In the genomic region with DNA sequence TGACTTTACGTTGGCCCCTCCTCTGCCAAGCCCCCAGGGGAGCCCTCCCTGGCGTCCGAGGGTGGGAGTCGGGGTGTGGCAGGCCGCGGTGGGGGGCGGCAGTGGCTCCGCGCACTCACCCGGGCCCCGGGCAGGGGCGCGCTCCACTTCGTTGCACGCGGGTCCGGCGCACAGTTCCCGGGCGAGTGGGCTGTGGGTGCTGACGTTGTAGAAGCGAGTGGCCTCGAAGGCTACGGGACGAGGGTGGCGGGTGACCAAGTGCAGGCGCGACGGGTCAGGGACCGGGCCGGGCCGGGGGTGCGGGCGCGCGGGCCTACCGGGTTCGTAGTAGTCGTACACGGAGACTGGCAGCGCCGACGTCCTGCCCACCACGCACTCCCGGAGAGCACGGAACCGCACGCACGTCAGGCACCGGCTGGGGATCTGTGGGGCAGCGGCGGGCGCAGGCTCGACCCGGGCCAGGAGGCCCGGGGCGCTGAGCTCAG, we compare ENCODE assay signal across 8 cellular contexts. TPM values are rescaled to one million over a fixed set of nuclear protein-coding genes. Genes with fewer than 3 reads are reported as not detected.
DNase-seq lines count a peak whose midpoint lies in the region; ATAC-seq and TF ChIP-seq lines count a peak whose summit lies in the region.

No MANE protein-coding gene starts in this region.

- H3K36me3 ChIP-seq in hepatocyte (replicated peaks; ENCODE audit: insufficient read depth, low read depth), result no peaks in the 10 kb centered on the region
- H3K36me3 ChIP-seq in skeletal muscle tissue (ENCODE audit: control insufficient read depth in 3 of 3, insufficient read depth in 3 of 3, low read length in 3 of 3), result no peaks in the 10 kb centered on the region

- peak overlapping the region; percentile 98 for H3K4me2 ChIP-seq in hepatocyte

- TF ChIP-seq CTCF in hepatocyte (IDR thresholded peaks at IDR 0.05; ENCODE audit: poor library complexity), result no peak

- H3K27ac Mint-ChIP-seq in activated T-helper 1 cell treated with anti-CD3 and anti-CD28 coated beads, Interleukin-12 subunit alpha, Interleukin-12 subunit beta, Interleukin-2, Interleukin-4 antibody, amounts not matched to agents 30 ng/mL and 10 ng/mL and 1 ng/mL, durations not matched to agents 14 hours and 24 hours and 36 hours, result peak overlapping the region; percentile 61

- no peaks in the 10 kb centered on the region for H3K9me3 Mint-ChIP-seq in activated T-helper 1 cell treated with anti-CD3 and anti-CD28 coated beads, Interleukin-12 subunit alpha, Interleukin-12 subunit beta, Interleukin-2, Interleukin-4 antibody, amounts not matched to agents 30 ng/mL and 10 ng/mL and 1 ng/mL, durations not matched to agents 14 hours and 24 hours and 36 hours

- DNase-seq in DMS114 treated with DMSO at 0.1 percent for 48 hours (lab: John Stamatoyannopoulos, UW; ENCODE audit: unreplicated experiment), result peak; percentile 75
- no peak for DNase-seq in activated T-helper 1 cell treated with anti-CD3 and anti-CD28 coated beads, Interleukin-12 subunit alpha, Interleukin-12 subunit beta, Interleukin-2, Interleukin-4 antibody, amounts not matched to agents 30 ng/mL and 10 ng/mL and 1 ng/mL, durations not matched to agents 14 hours and 24 hours and 36 hours (ENCODE audit: low spot score)
- no peak for DNase-seq in hepatocyte (ENCODE audit: low spot score)
- DNase-seq in stimulated activated CD4-positive, alpha-beta T cell treated with anti-CD3 and anti-CD28 coated beads, Interleukin-1b, Interleukin-23, amount 100 ng/mL, for 48 hours, result no peak
- DNase-seq in NCI-H510A (lab: John Stamatoyannopoulos, UW), result no peak
- DNase-seq in NCI-H526 treated with DMSO at 0.1 percent for 48 hours (lab: John Stamatoyannopoulos, UW), result no peak

- H3K9me3 ChIP-seq in hepatocyte (ENCODE audit: low read depth), result no peaks in the 10 kb centered on the region
- H3K9me3 ChIP-seq in skeletal muscle tissue (ENCODE audit: control insufficient read depth in 3 of 3, low read length in 3 of 3), result no peaks in the 10 kb centered on the region

- H3K27me3 ChIP-seq in hepatocyte (no peaks in the 10 kb centered on the region), skeletal muscle tissue (ENCODE audit: control insufficient read depth in 3 of 3, insufficient read depth in 3 of 3, low read length in 3 of 3) (peaks cover 9 to 26% (median 16%) of the 10 kb centered on the region in 3 donors)

- H3K79me2 ChIP-seq in hepatocyte, result no peaks in the 10 kb centered on the region

- no peaks in the 10 kb centered on the region for H3K36me3 Mint-ChIP-seq in activated T-helper 1 cell treated with anti-CD3 and anti-CD28 coated beads, Interleukin-12 subunit alpha, Interleukin-12 subunit beta, Interleukin-2, Interleukin-4 antibody, amounts not matched to agents 30 ng/mL and 10 ng/mL and 1 ng/mL, durations not matched to agents 14 hours and 24 hours and 36 hours (ENCODE audit: low read depth)

- peak; percentile 17 for ATAC-seq in HG02678 (IDR thresholded peaks at IDR 0.05; ENCODE audit: unreplicated experiment)

- intact Hi-C loops in activated T-helper 1 cell treated with anti-CD3 and anti-CD28 coated beads, Interleukin-12 subunit alpha, Interleukin-12 subunit beta, Interleukin-2, Interleukin-4 antibody, amounts not matched to agents 30 ng/mL and 10 ng/mL and 1 ng/mL, durations not matched to agents 14 hours and 24 hours and 36 hours (cut with micrococcal nuclease), result loop anchor here (1.0 to 5.0 kb wide), 4 partner anchors 68 to 270 kb away; partner anchors contain the start of genes MED26 and SIN3B

- H3K9ac ChIP-seq in skeletal muscle tissue (ENCODE audit: low read depth in 1 of 3, low read length in 3 of 3), result peak overlapping the region in 2 of 3 donors; percentile 59 to 64

- H3K4me3 ChIP-seq in hepatocyte (peak overlapping the region; percentile 60), skeletal muscle tissue (ENCODE audit: low read length in 3 of 3) (peak overlapping the region in 2 of 3 donors; percentile 59 to 72)

- no peaks in the 10 kb centered on the region for H4K20me1 ChIP-seq in hepatocyte (ENCODE audit: insufficient read depth, poor library complexity, severe bottlenecking)

- no peaks in the 10 kb centered on the region for H3K9me2 ChIP-seq in hepatocyte (replicated peaks; ENCODE audit: insufficient read depth)

- peaks cover 17% of the 10 kb centered on the region for H3K4me1 Mint-ChIP-seq in activated T-helper 1 cell treated with anti-CD3 and anti-CD28 coated beads, Interleukin-12 subunit alpha, Interleukin-12 subunit beta, Interleukin-2, Interleukin-4 antibody, amounts not matched to agents 30 ng/mL and 10 ng/mL and 1 ng/mL, durations not matched to agents 14 hours and 24 hours and 36 hours (ENCODE audit: low read depth)

- 7% methylated on average over 32 of the region's 57 CpGs for WGBS in hepatocyte (ENCODE audit: low lambda C conversion rate, missing lambda C conversion rate)

- H3K4me1 ChIP-seq in hepatocyte (ENCODE audit: insufficient read depth), result peaks cover 3% of the 10 kb centered on the region
- H3K4me1 ChIP-seq in skeletal muscle tissue (ENCODE audit: control insufficient read depth in 3 of 3, insufficient read depth in 3 of 3, low read length in 3 of 3), result peaks cover 0 to 7% (median 6%) of the 10 kb centered on the region in 3 donors

- H3K27ac ChIP-seq in hepatocyte, result peak overlapping the region; percentile 70
- H3K27ac ChIP-seq in skeletal muscle tissue (ENCODE audit: low read depth, low read length), result peak overlapping the region; percentile 47

- peak overlapping the region; percentile 73 for H3K4me3 Mint-ChIP-seq in activated T-helper 1 cell treated with anti-CD3 and anti-CD28 coated beads, Interleukin-12 subunit alpha, Interleukin-12 subunit beta, Interleukin-2, Interleukin-4 antibody, amounts not matched to agents 30 ng/mL and 10 ng/mL and 1 ng/mL, durations not matched to agents 14 hours and 24 hours and 36 hours

- peak overlapping the region; percentile 95 for H2AFZ ChIP-seq in hepatocyte

- peaks cover 21% of the 10 kb centered on the region for H3K27me3 Mint-ChIP-seq in activated T-helper 1 cell treated with anti-CD3 and anti-CD28 coated beads, Interleukin-12 subunit alpha, Interleukin-12 subunit beta, Interleukin-2, Interleukin-4 antibody, amounts not matched to agents 30 ng/mL and 10 ng/mL and 1 ng/mL, durations not matched to agents 14 hours and 24 hours and 36 hours (ENCODE audit: insufficient read depth)

RNA-seq across cellular contexts. Expression of gene F2RL3, which starts 8.8 kb away (rescaled TPM):
- not detected in 2 replicates for total RNA-seq in activated T-helper 1 cell treated with anti-CD3 and anti-CD28 coated beads, Interleukin-12 subunit alpha, Interleukin-12 subunit beta, Interleukin-2, Interleukin-4 antibody, amounts not matched to agents 30 ng/mL and 10 ng/mL and 1 ng/mL, durations not matched to agents 14 hours and 24 hours and 36 hours
- total RNA-seq in hepatocyte (0.12 and 0.13 TPM in 2 replicates), skeletal muscle tissue (0.52 TPM)
- 0.08 and 0.57 TPM in 2 replicates for polyA plus RNA-seq in hepatocyte
